ENCODE assay signal across 19 cellular contexts in genomic region chr3:72164635-72164978, GRCh38.
"Had no signal": no experiment of that assay in that cellular context is flagged by ENCODE, and none has a peak within 500 bp of the region (broad histone marks: within the 10 kb centered on the region; RNA-seq: fewer than 3 reads in every experiment).

No MANE protein-coding gene starts in this region.

- H3K4me3 ChIP-seq: colonic mucosa, esophagus squamous epithelium, left ventricle myocardium inferior, prostate gland, skin epidermis had no signal

- DNase-seq: activated CD4-positive, alpha-beta T cell treated with anti-CD3 and anti-CD28 coated beads, Interleukin-2, amount 10 ng/mL, durations not matched to agents 24 days and 14 days; activated CD4-positive, CD25-positive, alpha-beta regulatory T cell; activated CD8-positive, alpha-beta memory T cell treated with anti-CD3 and anti-CD28 coated beads, Interleukin-2, amount 50 U/mL, for 4 hours; activated CD8-positive, alpha-beta T cell treated with anti-CD3 and anti-CD28 coated beads, Interleukin-2, amount 10 ng/mL, durations not matched to agents 7 days and 5 days; activated gamma-delta T cell treated with Interleukin-2 at 50 U/mL for 16 hours; activated naive CD8-positive, alpha-beta T cell treated with anti-CD3 and anti-CD28 coated beads, Interleukin-2, amount 10 ng/mL, durations not matched to agents 7 days and 5 days; activated T-cell treated with anti-CD3 and anti-CD28 coated beads, Interleukin-2, amount 50 U/mL, for 48 hours; central memory CD4-positive, alpha-beta T cell; colonic mucosa; glutamatergic neuron; left ventricle myocardium inferior; mesenchymal stem cell; nephron progenitor cell; right cardiac atrium; stimulated activated CD4-positive, alpha-beta T cell treated with anti-CD3 and anti-CD28 coated beads, Interleukin-15, amount 100 ng/mL, for 24 hours; stimulated activated CD4-positive, alpha-beta T cell treated with anti-CD3 and anti-CD28 coated beads, Interleukin-4, amount 100 ng/mL, for 1 hour had no signal

- H3K36me3 ChIP-seq: colonic mucosa, esophagus squamous epithelium, left ventricle myocardium inferior, prostate gland had no signal

- H3K27ac ChIP-seq: colonic mucosa, esophagus squamous epithelium, left ventricle myocardium inferior, prostate gland had no signal

- H3K27me3 ChIP-seq: colonic mucosa, esophagus squamous epithelium had no signal

- H3K4me1 ChIP-seq: colonic mucosa, prostate gland had no signal
